In genomic region chr20:58464838-58465237, GRCh38 we compare ENCODE assay signal across 23 cellular contexts. TPM values are rescaled to one million over a fixed set of nuclear protein-coding genes. Genes with fewer than 3 reads are reported as not detected.
A peak's percentile ranks its signal among the peaks of the same experiment; 100 is the strongest.
DNase-seq lines count a peak whose midpoint lies in the region; ATAC-seq and TF ChIP-seq lines count a peak whose summit lies in the region.
"Had no signal": no experiment of that assay in that cellular context is flagged by ENCODE, and none has a peak within 500 bp of the region (broad histone marks: within the 10 kb centered on the region; RNA-seq: fewer than 3 reads in every experiment).

No MANE protein-coding gene starts in this region.

- DNase-seq in RWPE2 (ENCODE audit: low spot score) (peak; percentile 70), glutamatergic neuron (peak; percentile 46), retinal pigment epithelial cell (ENCODE audit: low read depth) (peak; percentile 12)
- DNase-seq in activated naive CD4-positive, alpha-beta T cell treated with anti-CD3 and anti-CD28 coated beads, Interleukin-2, amount 50 U/mL, for 16 hours = no peak
- DNase-seq: 8988T; ACHN; AML-193; BE2C; CD4-positive, alpha-beta T cell; CD8-positive, alpha-beta memory T cell; DMS 273 treated with DMSO at 0.1 percent for 48 hours; DMS79; EL; GDM1; HFFc6 had no signal

- H3K4me3 ChIP-seq in RWPE2 (ENCODE audit: severe bottlenecking) (no peak overlapping the region), retinal pigment epithelial cell (ENCODE audit: low read length) (no peak overlapping the region)
- H3K4me3 ChIP-seq: A549; BLaER1 treated with 17β-estradiol and CSF1 and Interleukin-3, amounts not matched to agents 10 nM and 100 nM; GM12878; GM23338; HAP-1 had no signal

- H3K27me3 Mint-ChIP-seq in glutamatergic neuron (ENCODE audit: unreplicated experiment) = no peaks in the 10 kb centered on the region

- TF ChIP-seq CTCF in RWPE2 (IDR thresholded peaks at IDR 0.05; ENCODE audit: poor library complexity, severe bottlenecking) = no peak
- no peak for TF ChIP-seq CTCF in glutamatergic neuron (IDR thresholded peaks at IDR 0.05; ENCODE audit: partially characterized antibody, unreplicated experiment)
- TF ChIP-seq CTCF in retinal pigment epithelial cell (conservative IDR thresholded peaks at IDR 0.05; ENCODE audit: low read depth, low read length) = no peak

- no peaks in the 10 kb centered on the region for H3K36me3 ChIP-seq in RWPE2 (ENCODE audit: low read depth)
- H3K36me3 ChIP-seq: BE2C; BLaER1 treated with 17β-estradiol and CSF1 and Interleukin-3, amounts not matched to agents 10 nM and 100 nM; HAP-1 had no signal

- H3K4me1 ChIP-seq in RWPE2 (ENCODE audit: insufficient read depth, poor library complexity, severe bottlenecking) = peaks cover 17% of the 10 kb centered on the region
- H3K4me1 ChIP-seq: A549, HAP-1 had no signal

- H3K27ac ChIP-seq in RWPE2 (ENCODE audit: poor library complexity, severe bottlenecking) = no peak overlapping the region
- H3K27ac ChIP-seq: A549; BLaER1 treated with 17β-estradiol and CSF1 and Interleukin-3, amounts not matched to agents 10 nM and 100 nM had no signal

- H3K9me3 Mint-ChIP-seq in glutamatergic neuron (ENCODE audit: unreplicated experiment) = peaks cover 2% of the 10 kb centered on the region
- H3K9me3 Mint-ChIP-seq: CD4-positive, alpha-beta T cell; HFFc6 had no signal

- peak overlapping the region; percentile 33 for H3K27ac Mint-ChIP-seq in glutamatergic neuron (ENCODE audit: unreplicated experiment)
- H3K27ac Mint-ChIP-seq: CD4-positive, alpha-beta T cell; GM23338; HFFc6 had no signal

- no peak overlapping the region for H3K4me3 Mint-ChIP-seq in glutamatergic neuron (ENCODE audit: unreplicated experiment)
- H3K4me3 Mint-ChIP-seq: CD14-positive monocyte; CD4-positive, alpha-beta T cell; CD8-positive, alpha-beta memory T cell; GM23338; HFFc6 had no signal

- ATAC-seq in RWPE2 (ENCODE audit: low read depth) (no peak), HG03457 (IDR thresholded peaks at IDR 0.05; ENCODE audit: unreplicated experiment) (no peak), HG02970 (IDR thresholded peaks at IDR 0.05; ENCODE audit: low FRiP score, unreplicated experiment) (no peak)
- ATAC-seq: A549, GM12878, GM23338 had no signal

- H3K36me3 Mint-ChIP-seq in glutamatergic neuron (ENCODE audit: unreplicated experiment) = peaks cover 5% of the 10 kb centered on the region
- H3K36me3 Mint-ChIP-seq: CD14-positive monocyte; CD8-positive, alpha-beta memory T cell had no signal

- no peaks in the 10 kb centered on the region for H3K9me3 ChIP-seq in RWPE2 (ENCODE audit: severe bottlenecking)
- H3K9me3 ChIP-seq: A549, BE2C, HAP-1 had no signal

- no peaks in the 10 kb centered on the region for H3K27me3 ChIP-seq in RWPE2 (ENCODE audit: insufficient read depth, poor library complexity, severe bottlenecking)
- H3K27me3 ChIP-seq: BE2C; BLaER1 treated with 17β-estradiol and CSF1 and Interleukin-3, amounts not matched to agents 10 nM and 100 nM had no signal

- peaks cover 17% of the 10 kb centered on the region for H3K4me1 Mint-ChIP-seq in glutamatergic neuron (ENCODE audit: low read depth, unreplicated experiment)
- H3K4me1 Mint-ChIP-seq: CD14-positive monocyte; CD8-positive, alpha-beta memory T cell had no signal

RNA-seq across cellular contexts. Expression of gene APCDD1L, which starts 50.4 kb away (rescaled TPM):
- not detected for total RNA-seq in glutamatergic neuron (ENCODE audit: unreplicated experiment)
- total RNA-seq: CD4-positive, alpha-beta T cell; CD8-positive, alpha-beta memory T cell; GM12878 had no signal
